Comparison of ENCODE assay signal across 9 cellular contexts in the genomic region with DNA sequence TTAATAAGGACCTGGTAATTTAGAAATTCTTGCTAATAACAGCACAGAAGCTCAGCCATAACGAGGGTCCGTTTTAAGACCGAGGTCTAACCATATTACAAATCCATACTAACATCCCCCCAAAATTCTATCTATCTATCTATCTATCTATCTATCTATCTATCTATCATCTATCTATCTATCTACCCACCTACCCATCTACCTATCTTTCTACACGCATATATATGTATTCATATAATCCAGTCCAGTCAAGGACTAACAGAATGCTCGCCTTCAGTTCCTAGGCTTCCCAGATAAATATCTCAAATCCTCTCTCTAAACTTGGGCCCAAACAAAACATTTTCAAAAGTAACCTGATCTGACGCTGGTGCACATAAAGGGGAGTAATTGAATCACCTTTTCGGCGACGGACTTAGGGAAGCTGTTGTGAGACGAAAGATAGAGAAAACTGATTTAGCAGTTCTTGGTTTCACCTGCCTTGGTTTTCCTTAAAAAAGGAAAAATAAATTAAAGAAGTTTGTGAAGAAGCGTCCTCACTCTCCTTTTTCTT. TPM values are rescaled to one million over a fixed set of nuclear protein-coding genes. Genes with fewer than 3 reads are reported as not detected.
DNase-seq lines count a peak whose midpoint lies in the region; ATAC-seq, FAIRE-seq and TF ChIP-seq lines count a peak whose summit lies in the region.
"Had no signal": no experiment of that assay in that cellular context is flagged by ENCODE, and none has a peak within 500 bp of the region (broad histone marks: within the 10 kb centered on the region; RNA-seq: fewer than 3 reads in every experiment).

No MANE protein-coding gene starts in this region.

- WGBS in pancreas, 2 donors = 46 to 47% methylated on average over 11 of the region's 11 CpGs

- H3K4me3 ChIP-seq in AG04450 (ENCODE audit: low read depth, low read length) = peak overlapping the region; percentile 62
- H3K4me3 ChIP-seq in HUES48 (ENCODE audit: low read depth, low read length) = peak overlapping the region; percentile 95
- H3K4me3 ChIP-seq in choroid plexus epithelial cell (ENCODE audit: low read depth, low read length) = peak overlapping the region; percentile 60
- H3K4me3 ChIP-seq in muscle layer of duodenum (ENCODE audit: low read depth in 1 of 2, low read length in 2 of 2) = peak overlapping the region; percentile 74 to 82
- peak overlapping the region in 1 of 4 donors; percentile 41 for H3K4me3 ChIP-seq in pancreas

- CTCF ChIA-PET in AG04450 (lab: Charles Lee) = interaction anchor here (1.3 to 2.6 kb wide), 3 partner anchors 43 to 211 kb away, joined by 3 to 11 read pairs (median 6); no protein-coding TSS in a partner anchor

- H3K27ac ChIP-seq in AG04450 (ENCODE audit: low read depth, low read length) (no peak overlapping the region), HUES48 (ENCODE audit: low read depth, low read length) (no peak overlapping the region), muscle layer of duodenum (ENCODE audit: low read length) (peak overlapping the region; percentile 46), pancreas (no peak overlapping the region)
- H3K27ac ChIP-seq: neutrophil had no signal

- no peak for DNase-seq in AG04450 (ENCODE audit: low read depth, low spot score)
- DNase-seq in choroid plexus epithelial cell (ENCODE audit: low read depth) = no peak
- DNase-seq in pancreas = no peak
- no peak for DNase-seq in DMS79 (lab: John Stamatoyannopoulos, UW)
- DNase-seq in activated CD4-positive, alpha-beta T cell treated with anti-CD3 and anti-CD28 coated beads for 48 hours = no peak

- no peaks in the 10 kb centered on the region for H3K36me3 ChIP-seq in HUES48 (ENCODE audit: control insufficient read depth, insufficient read depth, low read length)
- H3K36me3 ChIP-seq in muscle layer of duodenum (ENCODE audit: control insufficient read depth in 1 of 2, insufficient read depth in 2 of 2, low read length in 2 of 2) = no peaks in the 10 kb centered on the region
- H3K36me3 ChIP-seq in pancreas = no peaks in the 10 kb centered on the region
- H3K36me3 ChIP-seq: neutrophil had no signal

- POLR2A ChIA-PET in AG04450 (lab: Yijun Ruan, JAX) = interaction anchor here (0.8 to 2.2 kb wide), 2 partner anchors 15 to 594 kb away, joined by 3 to 8 read pairs; partner anchors contain the start of gene HMGN4

- no peaks in the 10 kb centered on the region; the same call in 1 of the 2 replicates for H3K9me3 ChIP-seq in AG04450 (ENCODE audit: control insufficient read depth, insufficient read depth, low read length)
- no peaks in the 10 kb centered on the region for H3K9me3 ChIP-seq in HUES48 (ENCODE audit: control insufficient read depth, insufficient read depth, low read length)
- H3K9me3 ChIP-seq in muscle layer of duodenum (ENCODE audit: control insufficient read depth in 1 of 2, low read length in 2 of 2) = no peaks in the 10 kb centered on the region
- no peaks in the 10 kb centered on the region for H3K9me3 ChIP-seq in pancreas
- H3K9me3 ChIP-seq: neutrophil had no signal

- TF ChIP-seq CTCF in AG04450 (IDR thresholded peaks at IDR 0.05; ENCODE audit: low read depth, low read length) (no peak), choroid plexus epithelial cell (conservative IDR thresholded peaks at IDR 0.05; ENCODE audit: low read depth, low read length) (no peak), pancreas (IDR thresholded peaks at IDR 0.05) (no peak)

- 0 out of 2 replicates have a peak, but pooled peaks cover 3% of the 10 kb centered on the region for H3K4me1 ChIP-seq in HUES48 (ENCODE audit: control insufficient read depth, insufficient read depth, low read length)
- H3K4me1 ChIP-seq in muscle layer of duodenum (ENCODE audit: control insufficient read depth in 1 of 2, insufficient read depth in 2 of 2, low read length in 2 of 2) = no peaks in the 10 kb centered on the region
- peaks cover 0 to 3% (median 0%) of the 10 kb centered on the region in 3 donors for H3K4me1 ChIP-seq in pancreas

- intact Hi-C loops in pancreas (cut with DNase I) = no loop called here

- ATAC-seq in pancreas (no peak), GM21367 (IDR thresholded peaks at IDR 0.05; ENCODE audit: unreplicated experiment) (no peak)

- H3K27me3 ChIP-seq in AG04450 (ENCODE audit: control insufficient read depth, insufficient read depth, low read length) (no peaks in the 10 kb centered on the region), HUES48 (ENCODE audit: control insufficient read depth, insufficient read depth, low read length) (no peaks in the 10 kb centered on the region), muscle layer of duodenum (ENCODE audit: low read depth, low read length) (no peaks in the 10 kb centered on the region), pancreas (no peaks in the 10 kb centered on the region)

- no peak overlapping the region for H3K9ac ChIP-seq in HUES48 (ENCODE audit: low read depth, low read length)

- no peak for FAIRE-seq in pancreas (lab: Jason Lieb, UNC)

RNA-seq across cellular contexts. Expression of gene HMGN4, which starts 14.5 kb away (rescaled TPM):
- 59.0 and 72.3 TPM in 2 replicates for polyA plus RNA-seq in AG04450 (2011; rRNA removed)
- polyA minus RNA-seq in AG04450 (2011; rRNA and poly(A)+ RNA removed) = 18.6 and 27.4 TPM in 2 replicates
- 10 to 100 TPM; 10.8 to 24.2 (median 13.2) TPM for total RNA-seq in pancreas
- 10 to 100 TPM in 1 of 2 donors, 1 to 10 TPM in 1; 8.8 to 20.1 TPM for polyA plus RNA-seq in pancreas

RNA-seq across cellular contexts. Expression of gene ABT1, which starts 44.0 kb away (rescaled TPM):
- polyA plus RNA-seq in AG04450 (2011; rRNA removed) = 12.8 and 14.9 TPM in 2 replicates
- 9.6 and 9.7 TPM in 2 replicates for polyA minus RNA-seq in AG04450 (2011; rRNA and poly(A)+ RNA removed)
- 1 to 10 TPM; 3.5 to 6.9 (median 5.5) TPM for total RNA-seq in pancreas
- polyA plus RNA-seq in pancreas = 10 to 100 TPM in 1 of 2 donors, 1 to 10 TPM in 1; 5.7 to 10.2 TPM

RNA-seq across cellular contexts. Expression of gene BTN1A1, which starts 52.6 kb away (rescaled TPM):
- polyA plus RNA-seq in AG04450 (2011; rRNA removed) (0.04 TPM in 1 of 2 replicates, not detected in the other), pancreas (not detected)
- not detected in 2 replicates for polyA minus RNA-seq in AG04450 (2011; rRNA and poly(A)+ RNA removed)
- total RNA-seq in pancreas = not detected
